In the genomic region with DNA sequence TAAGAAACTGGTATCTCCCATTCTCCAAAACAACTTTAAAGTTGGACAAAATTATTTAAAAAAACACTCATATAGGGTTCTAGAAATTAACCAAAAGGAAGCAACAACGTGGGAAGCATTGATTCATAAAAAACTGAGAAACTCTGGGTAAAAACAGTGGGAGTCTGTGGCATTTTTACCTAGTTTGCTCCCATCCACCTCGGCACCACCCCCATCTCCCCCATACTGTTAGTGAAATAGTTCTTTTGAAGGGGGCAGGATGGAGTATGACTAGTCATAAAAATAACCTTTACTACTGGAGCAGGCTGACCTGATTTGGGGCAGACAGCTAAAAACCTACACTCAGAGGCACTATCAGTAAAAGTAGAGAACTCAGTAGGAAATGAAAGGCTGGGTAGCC, we compare ENCODE assay signal across 18 cellular contexts.
A peak's percentile ranks its signal among the peaks of the same experiment; 100 is the strongest.
DNase-seq lines count a peak whose midpoint lies in the region; ATAC-seq lines count a peak whose summit lies in the region.
"Had no signal": no experiment of that assay in that cellular context is flagged by ENCODE, and none has a peak within 500 bp of the region (broad histone marks: within the 10 kb centered on the region; RNA-seq: fewer than 3 reads in every experiment).

No MANE protein-coding gene starts in this region.

- H3K4me1 Mint-ChIP-seq in activated T-helper 17 cell treated with anti-CD3 and anti-CD28 coated beads, Interleukin-2, amount 50 U/mL, for 72 hours = peaks cover 8% of the 10 kb centered on the region
- H3K4me1 Mint-ChIP-seq: CD4-positive, CD25-positive, alpha-beta regulatory T cell had no signal

- H3K27me3 Mint-ChIP-seq in activated T-helper 17 cell treated with anti-CD3 and anti-CD28 coated beads, Interleukin-2, amount 50 U/mL, for 72 hours = peaks cover 5% of the 10 kb centered on the region

- H3K36me3 Mint-ChIP-seq in activated T-helper 17 cell treated with anti-CD3 and anti-CD28 coated beads, Interleukin-2, amount 50 U/mL, for 72 hours (ENCODE audit: low read depth) = no peaks in the 10 kb centered on the region
- H3K36me3 Mint-ChIP-seq: CD4-positive, CD25-positive, alpha-beta regulatory T cell had no signal

- peak overlapping the region; percentile 27 for H3K4me3 Mint-ChIP-seq in activated T-helper 17 cell treated with anti-CD3 and anti-CD28 coated beads, Interleukin-2, amount 50 U/mL, for 72 hours
- H3K4me3 Mint-ChIP-seq: CD4-positive, CD25-positive, alpha-beta regulatory T cell had no signal

- peak overlapping the region; percentile 30 for H3K27ac Mint-ChIP-seq in activated T-helper 17 cell treated with anti-CD3 and anti-CD28 coated beads, Interleukin-2, amount 50 U/mL, for 72 hours
- H3K27ac Mint-ChIP-seq: CD4-positive, CD25-positive, alpha-beta regulatory T cell had no signal

- peak; percentile 90 for ATAC-seq in activated T-helper 17 cell treated with anti-CD3 and anti-CD28 coated beads, Interleukin-2, amount 50 U/mL, for 72 hours (replicated peaks)

- DNase-seq in activated CD4-positive, alpha-beta T cell treated with anti-CD3 and anti-CD28 coated beads, Interleukin-2, amount 50 U/mL, for 48 hours = peak; percentile 11 to 34
- no peak for DNase-seq in activated CD4-positive, alpha-beta T cell treated with anti-CD3 and anti-CD28 coated beads, Interleukin-2, amount 50 U/mL, for 1 hour
- peak; percentile 1 for DNase-seq in stimulated activated naive CD4-positive, alpha-beta T cell treated with Interleukin-2 at 50 U/mL for 16 hours (lab: John Stamatoyannopoulos, UW)
- no peak for DNase-seq in stimulated activated naive CD4-positive, alpha-beta T cell (lab: John Stamatoyannopoulos, UW)
- DNase-seq in activated CD4-positive, CD25-positive, alpha-beta regulatory T cell treated with anti-CD3 and anti-CD28 coated beads, Interleukin-2, amount 50 U/mL, for 72 hours = no peak
- DNase-seq in hepatic stellate cell (ENCODE audit: low spot score) = no peak
- DNase-seq: BE2C; CD4-positive, CD25-positive, alpha-beta regulatory T cell; DMS153; GF-D8; NCI-H1092 treated with DMSO at 0.1 percent for 48 hours; NCI-H146; NCI-H2081; NCI-H510A; NCI-H748 treated with DMSO at 0.1 percent for 48 hours; OCI-M1; Right ventricle myocardium superior had no signal

- H3K9me3 Mint-ChIP-seq in activated T-helper 17 cell treated with anti-CD3 and anti-CD28 coated beads, Interleukin-2, amount 50 U/mL, for 72 hours = no peaks in the 10 kb centered on the region

Comparison
In these comparisons a context has a peak if more than half of its experiments do, and no peak if none do; other contexts are left out.
1. DNase-seq: peak in activated CD4-positive, alpha-beta T cell treated with anti-CD3 and anti-CD28 coated beads, Interleukin-2, amount 50 U/mL, for 48 hours (2 of 2) and stimulated activated naive CD4-positive, alpha-beta T cell treated with Interleukin-2 at 50 U/mL for 16 hours (single experiment); none in activated CD4-positive, alpha-beta T cell treated with anti-CD3 and anti-CD28 coated beads, Interleukin-2, amount 50 U/mL, for 1 hour (single experiment), stimulated activated naive CD4-positive, alpha-beta T cell (0 of 6), activated CD4-positive, CD25-positive, alpha-beta regulatory T cell treated with anti-CD3 and anti-CD28 coated beads, Interleukin-2, amount 50 U/mL, for 72 hours (single experiment) and hepatic stellate cell (single experiment).